In the genomic region with DNA sequence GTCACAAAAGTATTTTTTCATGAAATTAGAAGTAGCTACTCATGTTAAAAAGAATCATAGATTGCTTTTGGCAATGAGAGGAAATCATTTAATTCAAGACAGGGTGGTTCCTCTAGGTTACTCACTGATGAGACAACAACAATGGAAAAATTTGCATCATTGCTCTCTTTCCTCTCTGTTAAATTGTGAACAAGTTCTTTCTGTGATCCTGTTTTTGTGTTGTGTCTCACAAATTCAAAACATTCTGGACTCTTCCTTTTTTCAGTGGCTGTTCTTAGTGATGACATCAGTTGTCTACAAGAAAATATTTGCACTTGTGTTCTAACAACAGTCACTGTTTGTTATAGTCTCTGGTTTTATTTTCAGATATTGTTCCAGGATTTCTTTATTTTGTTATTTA, we compare ENCODE assay signal across 19 cellular contexts.
"Had no signal": no experiment of that assay in that cellular context is flagged by ENCODE, and none has a peak within 500 bp of the region (broad histone marks: within the 10 kb centered on the region; RNA-seq: fewer than 3 reads in every experiment).

No MANE protein-coding gene starts in this region.

- H3K4me1 Mint-ChIP-seq: brain; immature natural killer cell; stimulated activated effector memory CD8-positive, alpha-beta T cell treated with anti-CD3 and anti-CD28 coated beads, Interleukin-12 subunit alpha, Interleukin-12 subunit beta, amount 100 ng/mL, for 72 hours had no signal

- H3K9me3 Mint-ChIP-seq: activated naive CD8-positive, alpha-beta T cell treated with anti-CD3 and anti-CD28 coated beads for 36 hours; brain; effector memory CD8-positive, alpha-beta T cell; immature natural killer cell; mesothelial cell of epicardium; stimulated activated effector memory CD8-positive, alpha-beta T cell treated with anti-CD3 and anti-CD28 coated beads, Interleukin-12 subunit alpha, Interleukin-12 subunit beta, amount 100 ng/mL, for 72 hours; WTC11 had no signal

- DNase-seq: activated CD4-positive, alpha-beta T cell treated with anti-CD3 and anti-CD28 coated beads for 4 hours; activated CD8-positive, alpha-beta memory T cell treated with anti-CD3 and anti-CD28 coated beads, Interleukin-2, amount 50 U/mL, for 4 hours; activated CD8-positive, alpha-beta T cell treated with anti-CD3 and anti-CD28 coated beads, Interleukin-2, amount 10 ng/mL, durations not matched to agents 7 days and 5 days; activated naive CD8-positive, alpha-beta T cell treated with anti-CD3 and anti-CD28 coated beads for 36 hours; cerebellar nuclear complex; effector memory CD8-positive, alpha-beta T cell; erythroblast; foreskin melanocyte; head of caudate nucleus; immature natural killer cell; sigmoid colon; stimulated activated CD4-positive, alpha-beta T cell treated with anti-CD3 and anti-CD28 coated beads, Interleukin-1b, Interleukin-23, amount 100 ng/mL, for 48 hours; substantia nigra; T-helper 2 cell; transverse colon had no signal

- H3K27ac Mint-ChIP-seq: activated CD8-positive, alpha-beta T cell treated with anti-CD3 and anti-CD28 coated beads, Interleukin-2, amount 10 ng/mL, durations not matched to agents 7 days and 5 days; activated naive CD8-positive, alpha-beta T cell treated with anti-CD3 and anti-CD28 coated beads for 36 hours; brain; effector memory CD8-positive, alpha-beta T cell; immature natural killer cell; mesothelial cell of epicardium; stimulated activated effector memory CD8-positive, alpha-beta T cell treated with anti-CD3 and anti-CD28 coated beads, Interleukin-12 subunit alpha, Interleukin-12 subunit beta, amount 100 ng/mL, for 72 hours; WTC11 had no signal

- H3K4me3 Mint-ChIP-seq: activated CD8-positive, alpha-beta T cell treated with anti-CD3 and anti-CD28 coated beads, Interleukin-2, amount 10 ng/mL, durations not matched to agents 7 days and 5 days; activated naive CD8-positive, alpha-beta T cell treated with anti-CD3 and anti-CD28 coated beads for 36 hours; brain; effector memory CD8-positive, alpha-beta T cell; immature natural killer cell; mesothelial cell of epicardium; stimulated activated effector memory CD8-positive, alpha-beta T cell treated with anti-CD3 and anti-CD28 coated beads, Interleukin-12 subunit alpha, Interleukin-12 subunit beta, amount 100 ng/mL, for 72 hours; WTC11 had no signal

- H3K27me3 Mint-ChIP-seq: activated naive CD8-positive, alpha-beta T cell treated with anti-CD3 and anti-CD28 coated beads for 36 hours; brain; effector memory CD8-positive, alpha-beta T cell had no signal

- H3K36me3 Mint-ChIP-seq: activated naive CD8-positive, alpha-beta T cell treated with anti-CD3 and anti-CD28 coated beads for 36 hours; brain; mesothelial cell of epicardium; stimulated activated effector memory CD8-positive, alpha-beta T cell treated with anti-CD3 and anti-CD28 coated beads, Interleukin-12 subunit alpha, Interleukin-12 subunit beta, amount 100 ng/mL, for 72 hours; WTC11 had no signal

- H3K4me3 ChIP-seq: sigmoid colon, transverse colon had no signal

- ATAC-seq: activated CD8-positive, alpha-beta T cell treated with anti-CD3 and anti-CD28 coated beads, Interleukin-2, amount 10 ng/mL, durations not matched to agents 7 days and 5 days; effector memory CD8-positive, alpha-beta T cell; stimulated activated effector memory CD8-positive, alpha-beta T cell treated with anti-CD3 and anti-CD28 coated beads, Interleukin-12 subunit alpha, Interleukin-12 subunit beta, amount 100 ng/mL, for 72 hours; WTC11 had no signal
